In genomic region chr2:240296611-240297552, GRCh38 we compare ENCODE assay signal across 1 cellular context.
TF ChIP-seq lines count a peak whose summit lies in the region.

No MANE protein-coding gene starts in this region.

TF ChIP-seq in GM23338, 12 proteins besides CTCF, POLR2A, EP300 and RAD21 (continued from another document):
- TF ChIP-seq ZNF462 (CRISPR knock-in tag; IDR thresholded peaks at IDR 0.05): no peak
- TF ChIP-seq NANOG (IDR thresholded peaks at IDR 0.05; ENCODE audit: borderline replicate concordance): no peak
- no peak for TF ChIP-seq ZNF114 (CRISPR knock-in tag; IDR thresholded peaks at IDR 0.05)
- no peak for TF ChIP-seq STAT1 (IDR thresholded peaks at IDR 0.05; ENCODE audit: unreplicated experiment)
- no peak for TF ChIP-seq CREB1 (CRISPR knock-in tag; IDR thresholded peaks at IDR 0.05; ENCODE audit: low read depth)
- TF ChIP-seq ETS1 (IDR thresholded peaks at IDR 0.05): no peak
